In the genomic region with DNA sequence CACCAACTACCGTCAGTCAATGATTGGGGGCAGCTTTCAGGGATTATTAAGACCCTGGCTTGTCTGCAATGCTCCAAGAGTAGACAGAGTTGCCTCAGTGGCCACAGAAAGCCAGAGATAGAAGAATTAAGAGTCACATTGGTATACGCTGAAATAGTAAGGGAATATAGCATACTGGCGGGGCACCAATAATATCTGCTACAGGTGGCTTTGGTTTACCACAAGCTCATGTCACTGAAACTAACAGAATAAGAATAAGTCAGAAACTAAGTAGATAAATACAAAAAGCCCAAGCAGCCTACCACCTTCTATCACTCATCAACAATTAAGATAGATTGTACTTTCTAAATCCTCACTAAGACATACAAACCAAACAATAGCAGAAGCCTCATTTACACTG, we compare ENCODE assay signal across 19 cellular contexts. TPM values are rescaled to one million over a fixed set of nuclear protein-coding genes. Genes with fewer than 3 reads are reported as not detected.
A peak's percentile ranks its signal among the peaks of the same experiment; 100 is the strongest.
DNase-seq lines count a peak whose midpoint lies in the region; ATAC-seq and TF ChIP-seq lines count a peak whose summit lies in the region.
"Had no signal": no experiment of that assay in that cellular context is flagged by ENCODE, and none has a peak within 500 bp of the region (broad histone marks: within the 10 kb centered on the region; RNA-seq: fewer than 3 reads in every experiment).

No MANE protein-coding gene starts in this region.

- intact Hi-C loops in OCI-LY7 (cut with micrococcal nuclease; ENCODE audit: unreplicated experiment) (loop anchor here (5.0 kb wide), 1 partner anchor 109 kb away; no protein-coding TSS in a partner anchor), mucosa of descending colon (cut with DNase I, micrococcal nuclease) (no loop called here)

- TF ChIP-seq CTCF in Loucy (conservative IDR thresholded peaks at IDR 0.05; ENCODE audit: low read length) (no peak), OCI-LY7 (conservative IDR thresholded peaks at IDR 0.05; ENCODE audit: low read length) (0 out of 2 replicates have a peak, but pooled peaks have one; percentile 1), parathyroid adenoma (IDR thresholded peaks at IDR 0.05) (no peak), mucosa of descending colon (IDR thresholded peaks at IDR 0.05) (no peak)

- no peak for ATAC-seq in mucosa of descending colon
- ATAC-seq in stimulated activated naive B cell treated with anti-CD40 and anti-IgM and Interleukin-4, amounts not matched to agents 10 μg/mL and 1 μg/mL and 100 μg/mL, for 72 hours (replicated peaks) = no peak
- ATAC-seq: A549 had no signal

- no peaks in the 10 kb centered on the region for H3K9me2 ChIP-seq in Loucy (replicated peaks; ENCODE audit: low read depth, low read length)
- H3K9me2 ChIP-seq in OCI-LY7 (ENCODE audit: insufficient read depth, low read length) = no peaks in the 10 kb centered on the region

- H3K36me3 ChIP-seq in Loucy (ENCODE audit: insufficient read depth, low read length) (no peaks in the 10 kb centered on the region), OCI-LY7 (ENCODE audit: insufficient read depth, low read length) (no peaks in the 10 kb centered on the region), parathyroid adenoma (ENCODE audit: control insufficient read depth, insufficient read depth, low read length) (no peaks in the 10 kb centered on the region), mucosa of descending colon (ENCODE audit: low read depth) (no peaks in the 10 kb centered on the region)
- H3K36me3 ChIP-seq: HAP-1 had no signal

- H3F3A ChIP-seq in Loucy (ENCODE audit: low read depth) = no peaks in the 10 kb centered on the region

- no peak overlapping the region for H3K4me3 Mint-ChIP-seq in stimulated activated naive B cell treated with anti-CD40 and anti-IgM and Interleukin-4, amounts not matched to agents 10 μg/mL and 1 μg/mL and 100 μg/mL, for 72 hours

- H3K4me1 Mint-ChIP-seq in stimulated activated naive B cell treated with anti-CD40 and anti-IgM and Interleukin-4, amounts not matched to agents 10 μg/mL and 1 μg/mL and 100 μg/mL, for 72 hours = peaks cover 10 to 12% of the 10 kb centered on the region in 2 donors

- no peaks in the 10 kb centered on the region for H3K9me3 ChIP-seq in Loucy (ENCODE audit: insufficient read depth, low read depth, low read length)
- H3K9me3 ChIP-seq in OCI-LY7 (ENCODE audit: low read length) = no peaks in the 10 kb centered on the region
- H3K9me3 ChIP-seq in parathyroid adenoma (ENCODE audit: control insufficient read depth, low read length) = no peaks in the 10 kb centered on the region
- no peaks in the 10 kb centered on the region for H3K9me3 ChIP-seq in mucosa of descending colon
- H3K9me3 ChIP-seq: A549, Caco-2, HAP-1 had no signal

- no peaks in the 10 kb centered on the region for H3K36me3 Mint-ChIP-seq in stimulated activated naive B cell treated with anti-CD40 and anti-IgM and Interleukin-4, amounts not matched to agents 10 μg/mL and 1 μg/mL and 100 μg/mL, for 72 hours

- peak; percentile 13 for DNase-seq in NCI-H82 (lab: John Stamatoyannopoulos, UW)
- DNase-seq in NCI-H82 treated with DMSO at 0.1 percent for 48 hours (lab: John Stamatoyannopoulos, UW; ENCODE audit: unreplicated experiment) = no peak
- DNase-seq in OCI-LY7 (ENCODE audit: low spot score) = no peak
- no peak for DNase-seq in mucosa of descending colon
- no peak for DNase-seq in stimulated activated naive B cell treated with anti-CD40 and anti-IgM and Interleukin-4, amounts not matched to agents 10 μg/mL and 1 μg/mL and 100 μg/mL, for 72 hours
- no peak for DNase-seq in activated CD8-positive, alpha-beta memory T cell treated with anti-CD3 and anti-CD28 coated beads for 24 hours
- DNase-seq: AML-193; Caco-2; CD4-positive, alpha-beta T cell; GM23248; IMR-90 had no signal

- CTCF ChIA-PET in OCI-LY7 (lab: Charles Lee; ENCODE audit: unreplicated experiment) = no interaction called here

- no peak overlapping the region for H3K9ac ChIP-seq in Loucy (ENCODE audit: low read depth, low read length, poor library complexity, severe bottlenecking)
- no peak overlapping the region for H3K9ac ChIP-seq in parathyroid adenoma
- H3K9ac ChIP-seq: GM23248 had no signal

- H3K27ac ChIP-seq in OCI-LY7 (ENCODE audit: low read depth, low read length, poor library complexity, severe bottlenecking) = no peak overlapping the region
- peak overlapping the region; percentile 94 for H3K27ac ChIP-seq in parathyroid adenoma
- H3K27ac ChIP-seq: 22Rv1, A549, C4-2B, GM23248, HL-60 had no signal

- peak overlapping the region; percentile 91 for H3K4me2 ChIP-seq in Loucy (ENCODE audit: low read depth, low read length, poor library complexity, severe bottlenecking)
- H3K4me2 ChIP-seq in OCI-LY7 (ENCODE audit: low read length) = no peak overlapping the region
- no peak overlapping the region for H3K4me2 ChIP-seq in parathyroid adenoma (ENCODE audit: low read length)
- H3K4me2 ChIP-seq: A549 had no signal

- peaks cover 23% of the 10 kb centered on the region for H3K4me1 ChIP-seq in Loucy (ENCODE audit: insufficient read depth, low read length, poor library complexity, severe bottlenecking)
- H3K4me1 ChIP-seq in OCI-LY7 (ENCODE audit: insufficient read depth, low read length, poor library complexity, severe bottlenecking) = peaks cover 27% of the 10 kb centered on the region
- peaks cover 24% of the 10 kb centered on the region for H3K4me1 ChIP-seq in parathyroid adenoma
- H3K4me1 ChIP-seq in mucosa of descending colon (ENCODE audit: low read depth) = peaks cover 7% of the 10 kb centered on the region
- H3K4me1 ChIP-seq: Caco-2 had no signal

- H2AFZ ChIP-seq in Loucy (ENCODE audit: low read length) (no peak overlapping the region), OCI-LY7 (ENCODE audit: low read length) (no peak overlapping the region), parathyroid adenoma (peak overlapping the region; percentile 62)
- H2AFZ ChIP-seq: GM23248 had no signal

- no peak overlapping the region for H3K4me3 ChIP-seq in Loucy (ENCODE audit: low read length, poor library complexity, severe bottlenecking)
- H3K4me3 ChIP-seq in OCI-LY7 (ENCODE audit: low read depth, low read length, poor library complexity, severe bottlenecking) = no peak overlapping the region
- H3K4me3 ChIP-seq in parathyroid adenoma (ENCODE audit: low read depth, low read length) = no peak overlapping the region
- no peak overlapping the region for H3K4me3 ChIP-seq in mucosa of descending colon
- H3K4me3 ChIP-seq: A549, GM23248, HAP-1 had no signal

- H3K9me3 Mint-ChIP-seq in stimulated activated naive B cell treated with anti-CD40 and anti-IgM and Interleukin-4, amounts not matched to agents 10 μg/mL and 1 μg/mL and 100 μg/mL, for 72 hours = no peaks in the 10 kb centered on the region
- H3K9me3 Mint-ChIP-seq: CD4-positive, alpha-beta T cell had no signal

- H3K27me3 ChIP-seq in Loucy (ENCODE audit: insufficient read depth, low read length, poor library complexity, severe bottlenecking) (no peaks in the 10 kb centered on the region), parathyroid adenoma (ENCODE audit: control insufficient read depth, insufficient read depth, low read length) (no peaks in the 10 kb centered on the region)

- no peaks in the 10 kb centered on the region for H4K20me1 ChIP-seq in Loucy (ENCODE audit: insufficient read depth, low read length, poor library complexity, severe bottlenecking)
- H4K20me1 ChIP-seq in OCI-LY7 (ENCODE audit: insufficient read depth, low read length) = no peaks in the 10 kb centered on the region

- POLR2A ChIA-PET in OCI-LY7 (lab: Charles Lee) = no interaction called here

- H3K27ac Mint-ChIP-seq in stimulated activated naive B cell treated with anti-CD40 and anti-IgM and Interleukin-4, amounts not matched to agents 10 μg/mL and 1 μg/mL and 100 μg/mL, for 72 hours = no peak overlapping the region
- H3K27ac Mint-ChIP-seq: CD4-positive, alpha-beta T cell had no signal

- peaks cover 0 to 9% of the 10 kb centered on the region in 2 donors for H3K27me3 Mint-ChIP-seq in stimulated activated naive B cell treated with anti-CD40 and anti-IgM and Interleukin-4, amounts not matched to agents 10 μg/mL and 1 μg/mL and 100 μg/mL, for 72 hours
- H3K27me3 Mint-ChIP-seq: CD4-positive, alpha-beta T cell had no signal

- no TSS peak for BruUV-seq in OCI-LY7 (replicated peaks; lab: Mats Ljungman, UMichigan)

- H3K79me2 ChIP-seq in Loucy (ENCODE audit: insufficient read depth, low read length) (no peaks in the 10 kb centered on the region), OCI-LY7 (ENCODE audit: insufficient read depth, low read depth, low read length) (no peaks in the 10 kb centered on the region), parathyroid adenoma (no peaks in the 10 kb centered on the region)

RNA-seq across cellular contexts. Expression of a gene that starts 2.5 kb away (rescaled TPM):
- 2.3 and 5.0 TPM in 2 replicates for total RNA-seq in OCI-LY7 (2014; rRNA removed; shearing (Covaris generic))
- total RNA-seq in OCI-LY7 (2022) (10.9 and 12.3 TPM in 2 replicates), mucosa of descending colon (10 to 100 TPM in 2 of 3 donors, 1 to 10 TPM in 1; 8.9 to 20.7 (median 18.6) TPM)
- total RNA-seq: HT1080, IMR-90 had no signal
